In genomic region chr3:103863381-103863780, GRCh38 we compare ENCODE assay signal across 28 cellular contexts.
"Had no signal": no experiment of that assay in that cellular context is flagged by ENCODE, and none has a peak within 500 bp of the region (broad histone marks: within the 10 kb centered on the region; RNA-seq: fewer than 3 reads in every experiment).

No MANE protein-coding gene starts in this region.

- H3K27me3 ChIP-seq: colonic mucosa, dorsolateral prefrontal cortex, esophagus muscularis mucosa, esophagus squamous epithelium, foreskin keratinocyte, gastrocnemius medialis, gastroesophageal sphincter, heart left ventricle, heart right ventricle had no signal

- H3K36me3 ChIP-seq: colonic mucosa, esophagus muscularis mucosa, esophagus squamous epithelium, gastrocnemius medialis, gastroesophageal sphincter, heart left ventricle, heart right ventricle had no signal

- FAIRE-seq: colon, endometrium, endothelial cell of umbilical vein, frontal cortex had no signal

- H3K9me3 ChIP-seq: colonic mucosa, esophagus muscularis mucosa, esophagus squamous epithelium, gastrocnemius medialis, gastroesophageal sphincter, heart left ventricle had no signal

- DNase-seq: colonic mucosa; cortex of kidney; dermis blood vessel endothelial cell; dorsolateral prefrontal cortex; effector CD4-positive, alpha-beta T cell; effector CD8-positive, alpha-beta T cell; effector memory CD4-positive, alpha-beta T cell; effector memory CD8-positive, alpha-beta T cell; endodermal cell; erythroblast; esophagus squamous epithelium; foreskin fibroblast; foreskin keratinocyte; foreskin melanocyte; gastrocnemius medialis; glutamatergic neuron; head of caudate nucleus; heart right ventricle had no signal

- H3K27ac ChIP-seq: colonic mucosa, coronary artery, dorsolateral prefrontal cortex, epithelial cell of prostate, esophagus muscularis mucosa, esophagus squamous epithelium, foreskin keratinocyte, gastrocnemius medialis, gastroesophageal sphincter, heart left ventricle, heart right ventricle had no signal

- H3K4me3 ChIP-seq: colonic mucosa, coronary artery, dorsolateral prefrontal cortex, esophagus muscularis mucosa, esophagus squamous epithelium, gastrocnemius medialis, gastroesophageal sphincter, heart left ventricle, heart right ventricle had no signal

- ATAC-seq: effector memory CD8-positive, alpha-beta T cell; esophagus mucosa; foreskin keratinocyte; gastrocnemius medialis; gastroesophageal sphincter; heart right ventricle had no signal

- H3K4me1 ChIP-seq: colonic mucosa, esophagus muscularis mucosa, esophagus squamous epithelium, foreskin keratinocyte, gastrocnemius medialis, gastroesophageal sphincter, heart left ventricle, heart right ventricle had no signal
